37 cellular contexts compared by ENCODE assay signal in the genomic region with DNA sequence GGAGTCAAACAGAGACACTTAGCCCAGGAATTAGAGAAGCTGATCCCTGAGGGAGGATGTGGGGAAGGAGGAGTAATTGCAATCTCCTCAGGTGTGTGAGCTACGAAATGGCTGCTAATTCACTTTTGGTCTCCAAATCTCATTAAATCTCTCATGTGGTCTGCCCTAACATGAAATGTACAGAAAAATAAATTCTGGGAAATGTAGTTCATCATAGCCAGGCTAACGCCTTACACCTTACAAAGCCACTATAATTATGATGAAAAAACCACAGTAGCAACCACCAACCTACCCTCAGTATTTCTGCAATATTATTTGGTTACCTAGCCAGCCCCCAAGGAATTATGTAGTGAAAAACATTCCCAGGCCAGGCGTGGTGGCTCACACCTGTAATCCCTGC.
"Had no signal": no experiment of that assay in that cellular context is flagged by ENCODE, and none has a peak within 500 bp of the region (broad histone marks: within the 10 kb centered on the region; RNA-seq: fewer than 3 reads in every experiment).

No MANE protein-coding gene starts in this region.

- DNase-seq: activated B cell treated with CpG ODN at 0.5 μM for 24 hours; activated CD4-positive, alpha-beta memory T cell treated with anti-CD3 and anti-CD28 coated beads for 36 hours; activated CD4-positive, alpha-beta T cell treated with anti-CD3 and anti-CD28 coated beads for 4 hours; activated CD4-positive, alpha-beta T cell treated with anti-CD3 and anti-CD28 coated beads, Interleukin-2, amount 10 ng/mL, durations not matched to agents 24 days and 14 days; activated CD4-positive, alpha-beta T cell treated with anti-CD3 and anti-CD28 coated beads, Interleukin-2, amount 50 U/mL, for 1 hour; activated CD4-positive, alpha-beta T cell treated with anti-CD3 and anti-CD28 coated beads, Interleukin-2, amount 50 U/mL, for 4 hours; activated CD4-positive, CD25-positive, alpha-beta regulatory T cell treated with anti-CD3 and anti-CD28 coated beads, Interleukin-2, amount 50 U/mL, for 72 hours; activated CD8-positive, alpha-beta memory T cell treated with anti-CD3 and anti-CD28 coated beads, Interleukin-2, amount 50 U/mL, for 4 hours; activated effector memory CD4-positive, alpha-beta T cell treated with anti-CD3 and anti-CD28 coated beads, Interleukin-2, amount 50 U/mL, for 16 hours; activated gamma-delta T cell treated with Interleukin-2 at 50 U/mL for 16 hours; activated naive CD4-positive, alpha-beta T cell; activated naive CD4-positive, alpha-beta T cell treated with anti-CD3 and anti-CD28 coated beads for 36 hours; activated naive CD4-positive, alpha-beta T cell treated with anti-CD3 and anti-CD28 coated beads, Interleukin-2, amount 50 U/mL, for 16 hours; activated naive CD8-positive, alpha-beta T cell treated with anti-CD3 and anti-CD28 coated beads for 36 hours; activated T-cell treated with anti-CD3 and anti-CD28 coated beads for 4 hours; activated T-cell treated with anti-CD3 and anti-CD28 coated beads, Interleukin-2, amount 50 U/mL, for 1 hour; activated T-cell treated with anti-CD3 and anti-CD28 coated beads, Interleukin-2, amount 50 U/mL, for 4 hours; activated T-cell treated with anti-CD3 and anti-CD28 coated beads, Interleukin-2, amount 50 U/mL, for 72 hours; adrenal gland; amniotic stem cell; aorta; caudate nucleus; cerebellar nuclear complex; T-helper 1 cell; T-helper 2 cell; T-helper 9 cell had no signal

- H3K4me3 Mint-ChIP-seq: activated B cell treated with CpG ODN at 0.5 μM for 24 hours; activated CD4-positive, alpha-beta memory T cell treated with anti-CD3 and anti-CD28 coated beads for 36 hours; activated CD4-positive, alpha-beta T cell treated with anti-CD3 and anti-CD28 coated beads, Interleukin-2, amount 10 ng/mL, durations not matched to agents 24 days and 14 days; activated naive CD4-positive, alpha-beta T cell treated with anti-CD3 and anti-CD28 coated beads for 36 hours; activated naive CD8-positive, alpha-beta T cell treated with anti-CD3 and anti-CD28 coated beads for 36 hours; activated T-cell treated with anti-CD3 and anti-CD28 coated beads, Interleukin-2, amount 50 U/mL, for 4 hours; activated T-cell treated with anti-CD3 and anti-CD28 coated beads, Interleukin-2, amount 50 U/mL, for 72 hours; activated T-helper 1 cell treated with anti-CD3 and anti-CD28 coated beads, Interleukin-12 subunit alpha, Interleukin-12 subunit beta, Interleukin-2, Interleukin-4 antibody, amounts not matched to agents 30 ng/mL and 10 ng/mL and 1 ng/mL, durations not matched to agents 14 hours and 24 hours and 36 hours; activated T-helper 17 cell treated with anti-CD3 and anti-CD28 coated beads, Interleukin-2, amount 50 U/mL, for 72 hours; brain; central memory CD8-positive, alpha-beta T cell; T-helper 1 cell treated with Interleukin-12 subunit alpha and Interleukin-12 subunit beta and Interleukin-4 antibody, amounts not matched to agents 30 μg/mL and 1 μg/mL, for 36 hours; T-helper 2 cell treated with Interferon-gamma antibody and Interleukin-4, amounts not matched to agents 5 μg/mL and 100 μg/mL, for 36 hours had no signal

- H3K36me3 ChIP-seq: adrenal gland, cardiac muscle cell had no signal

- H3K27ac ChIP-seq: adrenal gland, cardiac muscle cell, VCaP had no signal

- H3K27me3 Mint-ChIP-seq: activated B cell treated with CpG ODN at 0.5 μM for 24 hours; activated T-helper 17 cell treated with anti-CD3 and anti-CD28 coated beads, Interleukin-2, amount 50 U/mL, for 72 hours; brain; central memory CD8-positive, alpha-beta T cell had no signal

- H3K9me3 Mint-ChIP-seq: activated CD4-positive, alpha-beta memory T cell treated with anti-CD3 and anti-CD28 coated beads for 36 hours; activated naive CD4-positive, alpha-beta T cell treated with anti-CD3 and anti-CD28 coated beads for 36 hours; activated naive CD8-positive, alpha-beta T cell treated with anti-CD3 and anti-CD28 coated beads for 36 hours; activated T-cell treated with anti-CD3 and anti-CD28 coated beads, Interleukin-2, amount 50 U/mL, for 4 hours; activated T-helper 1 cell treated with anti-CD3 and anti-CD28 coated beads, Interleukin-12 subunit alpha, Interleukin-12 subunit beta, Interleukin-2, Interleukin-4 antibody, amounts not matched to agents 30 ng/mL and 10 ng/mL and 1 ng/mL, durations not matched to agents 14 hours and 24 hours and 36 hours; central memory CD8-positive, alpha-beta T cell had no signal

- H3K4me1 ChIP-seq: adrenal gland had no signal

- H3K4me3 ChIP-seq: adrenal gland, cardiac muscle cell had no signal

- H3K27ac Mint-ChIP-seq: activated B cell treated with CpG ODN at 0.5 μM for 24 hours; activated CD4-positive, alpha-beta memory T cell treated with anti-CD3 and anti-CD28 coated beads for 36 hours; activated CD4-positive, alpha-beta T cell treated with anti-CD3 and anti-CD28 coated beads, Interleukin-2, amount 10 ng/mL, durations not matched to agents 24 days and 14 days; activated naive CD4-positive, alpha-beta T cell treated with anti-CD3 and anti-CD28 coated beads for 36 hours; activated naive CD8-positive, alpha-beta T cell treated with anti-CD3 and anti-CD28 coated beads for 36 hours; activated T-cell treated with anti-CD3 and anti-CD28 coated beads, Interleukin-2, amount 50 U/mL, for 72 hours; activated T-helper 1 cell treated with anti-CD3 and anti-CD28 coated beads, Interleukin-12 subunit alpha, Interleukin-12 subunit beta, Interleukin-2, Interleukin-4 antibody, amounts not matched to agents 30 ng/mL and 10 ng/mL and 1 ng/mL, durations not matched to agents 14 hours and 24 hours and 36 hours; activated T-helper 17 cell treated with anti-CD3 and anti-CD28 coated beads, Interleukin-2, amount 50 U/mL, for 72 hours; brain; T-helper 1 cell treated with Interleukin-12 subunit alpha and Interleukin-12 subunit beta and Interleukin-4 antibody, amounts not matched to agents 30 μg/mL and 1 μg/mL, for 36 hours; T-helper 2 cell treated with Interferon-gamma antibody and Interleukin-4, amounts not matched to agents 5 μg/mL and 100 μg/mL, for 36 hours had no signal

- H3K27me3 ChIP-seq: adrenal gland, cardiac muscle cell had no signal

- H3K36me3 Mint-ChIP-seq: activated CD4-positive, alpha-beta memory T cell treated with anti-CD3 and anti-CD28 coated beads for 36 hours; activated naive CD4-positive, alpha-beta T cell treated with anti-CD3 and anti-CD28 coated beads, Interleukin-2, amount 50 U/mL, for 72 hours; activated naive CD8-positive, alpha-beta T cell treated with anti-CD3 and anti-CD28 coated beads for 36 hours; brain had no signal

- ATAC-seq: activated naive CD4-positive, alpha-beta T cell treated with anti-CD3 and anti-CD28 coated beads, Interleukin-2, amount 50 U/mL, for 72 hours; activated T-cell treated with anti-CD3 and anti-CD28 coated beads, Interleukin-2, amount 50 U/mL, for 4 hours; activated T-cell treated with anti-CD3 and anti-CD28 coated beads, Interleukin-2, amount 50 U/mL, for 72 hours; activated T-helper 17 cell treated with anti-CD3 and anti-CD28 coated beads, Interleukin-2, amount 50 U/mL, for 72 hours had no signal

- H3K9me3 ChIP-seq: adrenal gland had no signal

- FAIRE-seq: bronchial epithelial cell, TTC549 had no signal

- H3K4me1 Mint-ChIP-seq: activated B cell treated with CpG ODN at 0.5 μM for 24 hours; central memory CD8-positive, alpha-beta T cell had no signal
